In genomic region chr1:197911857-197912696, GRCh38 we compare ENCODE assay signal across 8 cellular contexts. TPM values are rescaled to one million over a fixed set of nuclear protein-coding genes. Genes with fewer than 3 reads are reported as not detected.
A peak's percentile ranks its signal among the peaks of the same experiment; 100 is the strongest.
DNase-seq lines count a peak whose midpoint lies in the region; ATAC-seq and TF ChIP-seq lines count a peak whose summit lies in the region.

No MANE protein-coding gene starts in this region.

- TF ChIP-seq POLR2A in breast epithelium (IDR thresholded peaks at IDR 0.05) = no peak

- ATAC-seq in GM21423 (IDR thresholded peaks at IDR 0.05; ENCODE audit: unreplicated experiment) = no peak

- H3K4me2 ChIP-seq in MM.1S (ENCODE audit: low read depth, low read length) (peak overlapping the region; percentile 96), neural cell (ENCODE audit: low read length) (no peak overlapping the region)

- H3K9me3 ChIP-seq in MM.1S (replicated peaks; ENCODE audit: insufficient read depth, low read length) = no peaks in the 10 kb centered on the region
- no peaks in the 10 kb centered on the region for H3K9me3 ChIP-seq in breast epithelium
- no peaks in the 10 kb centered on the region for H3K9me3 ChIP-seq in neural cell (ENCODE audit: low read length)

- H3K79me2 ChIP-seq in MM.1S (ENCODE audit: low read length) (no peaks in the 10 kb centered on the region), neural cell (replicated peaks; ENCODE audit: insufficient read depth, low read length) (no peaks in the 10 kb centered on the region)

- H3K4me3 ChIP-seq in MM.1S (ENCODE audit: low read length) (peak overlapping the region; percentile 48), breast epithelium (peak overlapping the region in 2 of 3 donors; percentile 23 to 58), neural cell (ENCODE audit: low read length) (peak overlapping the region; percentile 40)

- H3K4me1 ChIP-seq in MM.1S (ENCODE audit: low read length) (0 out of 2 replicates have a peak, but pooled peaks cover 5% of the 10 kb centered on the region), breast epithelium (peaks cover 0 to 42% of the 10 kb centered on the region in 2 donors)

- TF ChIP-seq RAD21 in neural cell (conservative IDR thresholded peaks at IDR 0.05) = no peak

- H3K27me3 ChIP-seq in MM.1S (replicated peaks; ENCODE audit: insufficient read depth, low read length) = peaks cover 90% of the 10 kb centered on the region
- H3K27me3 ChIP-seq in breast epithelium = peaks cover 12 to 98% of the 10 kb centered on the region in 2 donors
- H3K27me3 ChIP-seq in neural cell (ENCODE audit: insufficient read depth, low read depth, low read length) = peaks cover 100% of the 10 kb centered on the region

- DNase-seq in Daoy (ENCODE audit: low read depth) (peak; percentile 34), MM.1S (no peak), breast epithelium (ENCODE audit: low spot score in 2 of 2) (no peak), SHP77 treated with DMSO at 0.1 percent for 48 hours (lab: John Stamatoyannopoulos, UW) (no peak), GOT3 (lab: John Stamatoyannopoulos, UW) (no peak), NCI-H2081 treated with DMSO at 0.1 percent for 48 hours (lab: John Stamatoyannopoulos, UW) (no peak)

- no peak for TF ChIP-seq EP300 in neural cell (conservative IDR thresholded peaks at IDR 0.05; ENCODE audit: poor library complexity, severe bottlenecking)

- no peaks in the 10 kb centered on the region for H3F3A ChIP-seq in MM.1S (ENCODE audit: insufficient read depth, low read length)
- H3F3A ChIP-seq in neural cell (ENCODE audit: insufficient read depth, low read length, poor library complexity, severe bottlenecking) = no peaks in the 10 kb centered on the region

- TF ChIP-seq CTCF in MM.1S (IDR thresholded peaks at IDR 0.05; ENCODE audit: low read length) (no peak), breast epithelium (IDR thresholded peaks at IDR 0.05) (no peak), neural cell (IDR thresholded peaks at IDR 0.05; ENCODE audit: poor library complexity, severe bottlenecking) (no peak)

- intact Hi-C loops in breast epithelium (cut with DNase I; ENCODE audit: low total_unique reads) = no loop called here

- H4K20me1 ChIP-seq in MM.1S (ENCODE audit: insufficient read depth, low read length) (no peaks in the 10 kb centered on the region), neural cell (ENCODE audit: insufficient read depth) (no peaks in the 10 kb centered on the region)

- H3K36me3 ChIP-seq in MM.1S (replicated peaks; ENCODE audit: insufficient read depth, low read length) (no peaks in the 10 kb centered on the region), breast epithelium (no peaks in the 10 kb centered on the region), neural cell (ENCODE audit: insufficient read depth, low read length) (no peaks in the 10 kb centered on the region)

- H3K27ac ChIP-seq in MM.1S (ENCODE audit: low read length) (no peak overlapping the region), breast epithelium (no peak overlapping the region), neural cell (ENCODE audit: low read length) (no peak overlapping the region)

- H2AFZ ChIP-seq in MM.1S (ENCODE audit: low read length) (peak overlapping the region; percentile 35), neural cell (ENCODE audit: low read depth, low read length) (no peak overlapping the region)

- H3K9me2 ChIP-seq in MM.1S (replicated peaks; ENCODE audit: insufficient read depth, low read length) = no peaks in the 10 kb centered on the region
- no peaks in the 10 kb centered on the region for H3K9me2 ChIP-seq in neural cell (ENCODE audit: insufficient read depth, low read length)

- H3K9ac ChIP-seq in MM.1S (ENCODE audit: low read length) = peak overlapping the region; percentile 1; the same call in 1 of the 2 replicates
- H3K9ac ChIP-seq in neural cell (ENCODE audit: low read length) = no peak overlapping the region

TF ChIP-seq in neural cell, 6 proteins besides CTCF, POLR2A, EP300 and RAD21:
- TF ChIP-seq POLR2AphosphoS5 (IDR thresholded peaks at IDR 0.05) (no peak), SMC3 (conservative IDR thresholded peaks at IDR 0.05; ENCODE audit: poor library complexity) (no peak), EZH2 (IDR thresholded peaks at IDR 0.05; ENCODE audit: borderline replicate concordance, insufficient read depth, low read length, poor library complexity, severe bottlenecking) (peak; percentile 32)
TF ChIP-seq in neural cell: peak in this region for 1.

RNA-seq across cellular contexts. Expression of gene LHX9, which starts 5.1 kb away (rescaled TPM):
- 0.17 and 0.42 TPM in 2 replicates for total RNA-seq in Daoy (2014; rRNA removed; shearing (Covaris generic))
- total RNA-seq in breast epithelium = not detected
- 0.37 and 1.3 TPM in 2 replicates for polyA plus RNA-seq in neural cell
- polyA minus RNA-seq in neural cell = 0.69 and 2.2 TPM in 2 replicates

RNA-seq across cellular contexts. Expression of gene C1orf53, which starts 9.6 kb away (rescaled TPM):
- 18.8 and 28.6 TPM in 2 replicates for total RNA-seq in Daoy (2014; rRNA removed; shearing (Covaris generic))
- 1 to 10 TPM; 2.0 to 2.6 (median 2.6) TPM for total RNA-seq in breast epithelium
- polyA plus RNA-seq in neural cell = 1.1 and 2.6 TPM in 2 replicates
- not detected in 2 replicates for polyA minus RNA-seq in neural cell
